ENCODE assay signal across 20 cellular contexts in genomic region chr14:89986475-89986874, GRCh38. TPM values are rescaled to one million over a fixed set of nuclear protein-coding genes. Genes with fewer than 3 reads are reported as not detected.
DNase-seq lines count a peak whose midpoint lies in the region; ATAC-seq and TF ChIP-seq lines count a peak whose summit lies in the region.
"Had no signal": no experiment of that assay in that cellular context is flagged by ENCODE, and none has a peak within 500 bp of the region (broad histone marks: within the 10 kb centered on the region; RNA-seq: fewer than 3 reads in every experiment).

No MANE protein-coding gene starts in this region.

- no peaks in the 10 kb centered on the region for H4K20me1 ChIP-seq in H9 (ENCODE audit: control insufficient read depth, insufficient read depth, insufficient read length)
- no peaks in the 10 kb centered on the region for H4K20me1 ChIP-seq in PC-3 (ENCODE audit: low read length)
- H4K20me1 ChIP-seq: BLaER1 had no signal

- H3K23me2 ChIP-seq in H9 (ENCODE audit: insufficient read length, low read depth, low read length, poor library complexity, severe bottlenecking) = no peaks in the 10 kb centered on the region

- H3K9me3 ChIP-seq in H9 (ENCODE audit: control insufficient read depth, low read depth, low read length) = no peaks in the 10 kb centered on the region
- no peaks in the 10 kb centered on the region for H3K9me3 ChIP-seq in HUES6 (ENCODE audit: control insufficient read depth, insufficient read depth, low read depth, low read length)
- no peaks in the 10 kb centered on the region for H3K9me3 ChIP-seq in RWPE2 (ENCODE audit: severe bottlenecking)
- no peaks in the 10 kb centered on the region for H3K9me3 ChIP-seq in iPS-15b (ENCODE audit: control insufficient read depth, insufficient read depth, low read length)
- H3K9me3 ChIP-seq in PC-3 (ENCODE audit: low read length) = no peaks in the 10 kb centered on the region
- no peaks in the 10 kb centered on the region for H3K9me3 ChIP-seq in right atrium auricular region
- H3K9me3 ChIP-seq: BLaER1 had no signal

- H2BK20ac ChIP-seq in H9 (ENCODE audit: low read depth, low read length, poor library complexity, severe bottlenecking) = no peak overlapping the region

- H2BK15ac ChIP-seq in H9 (ENCODE audit: low read depth, low read length) = no peak overlapping the region

- H3K79me2 ChIP-seq in H9 (ENCODE audit: insufficient read depth, low read length) (no peaks in the 10 kb centered on the region), PC-3 (ENCODE audit: low read length) (no peaks in the 10 kb centered on the region)

- H3K4me1 Mint-ChIP-seq in H9 = peaks cover 30 to 31% of the 10 kb centered on the region in 2 experiments
- H3K4me1 Mint-ChIP-seq: B cell had no signal

- no peak overlapping the region for H2BK12ac ChIP-seq in H9 (ENCODE audit: insufficient read length, low read depth, low read length)

- DNase-seq in H9 (no peak), RWPE2 (ENCODE audit: low spot score) (no peak), PC-3 (no peak), COR-L47 (lab: John Stamatoyannopoulos, UW) (no peak), right atrium auricular region (ENCODE audit: low spot score) (no peak)
- no peak for DNase-seq in activated CD4-positive, CD25-positive, alpha-beta regulatory T cell (lab: John Stamatoyannopoulos, UW)
- DNase-seq: CD4-positive, CD25-positive, alpha-beta regulatory T cell; CD8-positive, alpha-beta T cell; DMS 273 treated with DMSO at 0.1 percent for 48 hours; DMS79; EL; GDM1; GOT3 had no signal

- POLR2A ChIA-PET in PC-3 (lab: Charles Lee; ENCODE audit: unreplicated experiment) = no interaction called here

- no peak overlapping the region for H3K4ac ChIP-seq in H9 (ENCODE audit: low read depth, low read length)

- no peaks in the 10 kb centered on the region for H3K27me3 Mint-ChIP-seq in H9 (ENCODE audit: low read depth)
- H3K27me3 Mint-ChIP-seq: B cell; CD4-positive, CD25-positive, alpha-beta regulatory T cell had no signal

- TF ChIP-seq CTCF in H9 (conservative IDR thresholded peaks at IDR 0.05) = no peak
- TF ChIP-seq CTCF in RWPE2 (IDR thresholded peaks at IDR 0.05; ENCODE audit: poor library complexity, severe bottlenecking) = no peak
- no peak for TF ChIP-seq CTCF in PC-3 (conservative IDR thresholded peaks at IDR 0.05; ENCODE audit: low read depth, low read length)
- TF ChIP-seq CTCF in right atrium auricular region (IDR thresholded peaks at IDR 0.05) = no peak

- H2AFZ ChIP-seq in H9 (ENCODE audit: low read length) = no peak overlapping the region
- no peak overlapping the region for H2AFZ ChIP-seq in PC-3 (ENCODE audit: low read length)

- no peak overlapping the region for H2AK5ac ChIP-seq in H9 (ENCODE audit: insufficient read length, low read length)

- intact Hi-C loops in PC-3 (cut with micrococcal nuclease) = no loop called here

- peaks cover 17 to 60% (median 53%) of the 10 kb centered on the region in 3 experiments for H3K36me3 Mint-ChIP-seq in H9 (ENCODE audit: insufficient read depth in 1 of 3, low read depth in 3 of 3)

- H3K4me2 ChIP-seq in H9 (ENCODE audit: insufficient read depth, insufficient read length, low read length) (no peak overlapping the region), PC-3 (ENCODE audit: low read length) (no peak overlapping the region)
- H3K4me2 ChIP-seq: BLaER1 had no signal

- H3K14ac ChIP-seq in H9 (ENCODE audit: insufficient read depth, low read length) = no peak overlapping the region

- no peak overlapping the region for H3T11ph ChIP-seq in H9 (ENCODE audit: low read length)

- no peak overlapping the region for H4K91ac ChIP-seq in H9 (ENCODE audit: insufficient read length, low read depth, low read length)

- CTCF ChIA-PET in PC-3 (lab: Charles Lee) = no interaction called here

- no peak overlapping the region for H3K4me3 Mint-ChIP-seq in H9
- H3K4me3 Mint-ChIP-seq: B cell; CD4-positive, CD25-positive, alpha-beta regulatory T cell; CD8-positive, alpha-beta T cell had no signal

- no peaks in the 10 kb centered on the region for H3F3A ChIP-seq in PC-3 (ENCODE audit: low read length, unreplicated experiment)

- H3K27ac ChIP-seq in H9 (ENCODE audit: insufficient read length, low read depth, low read length) = no peak overlapping the region
- H3K27ac ChIP-seq in HUES6 (ENCODE audit: low read depth, low read length) = peak overlapping the region; percentile 44; the same call in 1 of the 2 replicates
- H3K27ac ChIP-seq in RWPE2 (ENCODE audit: poor library complexity, severe bottlenecking) = no peak overlapping the region
- H3K27ac ChIP-seq in PC-3 (ENCODE audit: low read length) = no peak overlapping the region
- no peak overlapping the region for H3K27ac ChIP-seq in right atrium auricular region
- H3K27ac ChIP-seq: BLaER1, C4-2B had no signal

- H3K4me3 ChIP-seq in HUES6 (ENCODE audit: low read depth, low read length) = no peak overlapping the region
- H3K4me3 ChIP-seq in RWPE2 (ENCODE audit: severe bottlenecking) = no peak overlapping the region
- no peak overlapping the region for H3K4me3 ChIP-seq in iPS-15b (ENCODE audit: low read depth, low read length)
- no peak overlapping the region for H3K4me3 ChIP-seq in PC-3 (ENCODE audit: low read length)
- no peak overlapping the region for H3K4me3 ChIP-seq in right atrium auricular region
- H3K4me3 ChIP-seq: BLaER1, GM12878 had no signal

- H3K4me1 ChIP-seq in H9 (ENCODE audit: insufficient read depth, low read length) = no peaks in the 10 kb centered on the region; the same call in 1 of the 2 replicates
- H3K4me1 ChIP-seq in HUES6 (ENCODE audit: control insufficient read depth, insufficient read depth, low read length) = peaks cover 30% of the 10 kb centered on the region
- no peaks in the 10 kb centered on the region for H3K4me1 ChIP-seq in RWPE2 (ENCODE audit: insufficient read depth, poor library complexity, severe bottlenecking)
- peaks cover 23% of the 10 kb centered on the region for H3K4me1 ChIP-seq in iPS-15b (ENCODE audit: control insufficient read depth, insufficient read depth, low read length)
- no peaks in the 10 kb centered on the region for H3K4me1 ChIP-seq in PC-3 (ENCODE audit: insufficient read depth, low read length)
- H3K4me1 ChIP-seq in right atrium auricular region = no peaks in the 10 kb centered on the region
- H3K4me1 ChIP-seq: BLaER1 had no signal

- no peak overlapping the region for H3K9ac ChIP-seq in H9 (ENCODE audit: extremely low read depth, insufficient read length, low read length)
- H3K9ac ChIP-seq in HUES6 (ENCODE audit: low read length) = no peak overlapping the region
- H3K9ac ChIP-seq in iPS-15b (ENCODE audit: low read depth, low read length) = peak overlapping the region; percentile 16
- no peak overlapping the region for H3K9ac ChIP-seq in PC-3 (ENCODE audit: low read length)
- H3K9ac ChIP-seq: BLaER1 had no signal

- no peak overlapping the region for H3K18ac ChIP-seq in H9 (ENCODE audit: insufficient read length, low read depth, low read length)

- H3K36me3 ChIP-seq in HUES6 (ENCODE audit: control insufficient read depth, insufficient read depth, low read length) (peaks cover 56% of the 10 kb centered on the region), RWPE2 (ENCODE audit: low read depth) (peaks cover 91% of the 10 kb centered on the region), iPS-15b (ENCODE audit: control insufficient read depth, insufficient read depth, low read length) (peaks cover 3% of the 10 kb centered on the region), PC-3 (ENCODE audit: low read depth, low read length) (peaks cover 47% of the 10 kb centered on the region), right atrium auricular region (peaks cover 15% of the 10 kb centered on the region)

- no CpG with 5 or more reads among the region's 5 CpGs for WGBS in H9 (ENCODE audit: extremely low coverage, insufficient read length, low lambda C conversion rate)

- H3K27ac Mint-ChIP-seq in H9 = peak overlapping the region in 2 of 3 experiments; percentile 75 to 91; a peak in 3 of 7 replicates
- H3K27ac Mint-ChIP-seq: B cell; CD4-positive, CD25-positive, alpha-beta regulatory T cell; CD8-positive, alpha-beta T cell had no signal

- no peak overlapping the region for H4K5ac ChIP-seq in H9 (ENCODE audit: insufficient read length, low read depth, low read length)

- H3K23ac ChIP-seq in H9 (ENCODE audit: insufficient read length, low read depth, low read length) = no peak overlapping the region

- peak; percentile 12; the same call in 1 of the 3 replicates for ATAC-seq in RWPE2 (ENCODE audit: low read depth)
- no peak for ATAC-seq in PC-3
- ATAC-seq: CD8-positive, alpha-beta T cell; GM12878; HCT116 had no signal

- BruUV-seq in PC-3 (replicated peaks; lab: Mats Ljungman, UMichigan) = no TSS peak

- H2BK120ac ChIP-seq in H9 (ENCODE audit: low read depth, low read length, poor library complexity, severe bottlenecking) = no peak overlapping the region

- H3K27me3 ChIP-seq in H9 (ENCODE audit: insufficient read depth, low read length) (no peaks in the 10 kb centered on the region), HUES6 (ENCODE audit: control insufficient read depth, insufficient read depth, low read length) (no peaks in the 10 kb centered on the region), RWPE2 (ENCODE audit: insufficient read depth, poor library complexity, severe bottlenecking) (no peaks in the 10 kb centered on the region), iPS-15b (ENCODE audit: control insufficient read depth, insufficient read depth, low read length) (no peaks in the 10 kb centered on the region), PC-3 (ENCODE audit: low read length) (no peaks in the 10 kb centered on the region), right atrium auricular region (no peaks in the 10 kb centered on the region)
- H3K27me3 ChIP-seq: BLaER1 had no signal

- H3K9me2 ChIP-seq in PC-3 (replicated peaks; ENCODE audit: low read length) = no peaks in the 10 kb centered on the region

- H2BK5ac ChIP-seq in H9 (ENCODE audit: insufficient read length, low read length) = no peak overlapping the region

- no peak overlapping the region for H3K56ac ChIP-seq in H9 (ENCODE audit: insufficient read length, low read depth, low read length)

- H4K8ac ChIP-seq in H9 (replicated peaks; ENCODE audit: insufficient read length, low read depth, low read length) = no peak overlapping the region

- H3K9me3 Mint-ChIP-seq in H9 = no peaks in the 10 kb centered on the region
- H3K9me3 Mint-ChIP-seq: CD4-positive, CD25-positive, alpha-beta regulatory T cell; CD8-positive, alpha-beta T cell had no signal

- H3K79me1 ChIP-seq in H9 (ENCODE audit: insufficient read depth, low read depth, low read length, poor library complexity, severe bottlenecking) = no peaks in the 10 kb centered on the region

RNA-seq across cellular contexts. Expression of gene TDP1, which starts 30.7 kb away (rescaled TPM):
- total RNA-seq in H9 (2021) = 51.2 and 53.4 TPM in 2 replicates
- total RNA-seq in PC-3 (2014; rRNA removed) = 42.9 and 51.4 TPM in 2 replicates
- total RNA-seq in right atrium auricular region = 1 to 10 TPM; 1.6 to 2.8 TPM

RNA-seq across cellular contexts. Expression of gene EFCAB11, which starts 31.9 kb away (rescaled TPM):
- total RNA-seq in H9 (2021) (17.4 TPM in 2 replicates), PC-3 (2014; rRNA removed) (7.0 and 10.0 TPM in 2 replicates), right atrium auricular region (1 to 10 TPM; 2.0 to 2.2 TPM)

Comparison
In these comparisons a context has a peak if more than half of its experiments do, and no peak if none do; other contexts are left out.
1. RNA of gene TDP1, which starts 30.7 kb away (total RNA-seq): 51.2 to 53.4 TPM in H9 and 42.9 to 51.4 TPM in PC-3; 1.6 to 2.8 TPM in right atrium auricular region; every median in the first group is over 10 times any median in the second.